Comparison of ENCODE assay signal across 20 cellular contexts in genomic region chr22:17412232-17412631, GRCh38. TPM values are rescaled to one million over a fixed set of nuclear protein-coding genes. Genes with fewer than 3 reads are reported as not detected.
A peak's percentile ranks its signal among the peaks of the same experiment; 100 is the strongest.
DNase-seq lines count a peak whose midpoint lies in the region; TF ChIP-seq lines count a peak whose summit lies in the region.
"Had no signal": no experiment of that assay in that cellular context is flagged by ENCODE, and none has a peak within 500 bp of the region (broad histone marks: within the 10 kb centered on the region; RNA-seq: fewer than 3 reads in every experiment).

No MANE protein-coding gene starts in this region.

- H3K27ac ChIP-seq in layer of hippocampus (ENCODE audit: low read depth, low read length) (peak overlapping the region; percentile 11), skeletal muscle tissue (ENCODE audit: low read depth, low read length) (peak overlapping the region; percentile 30), tibial artery (no peak overlapping the region), OCI-LY7 (ENCODE audit: low read depth, low read length, poor library complexity, severe bottlenecking) (no peak overlapping the region)
- H3K27ac ChIP-seq: A549, C4-2B, coronary artery, spleen, tibial nerve had no signal

- H3K36me3 Mint-ChIP-seq in mesothelial cell of epicardium, result no peaks in the 10 kb centered on the region
- H3K36me3 Mint-ChIP-seq: naive thymus-derived CD4-positive, alpha-beta T cell; stimulated activated effector memory CD8-positive, alpha-beta T cell treated with anti-CD3 and anti-CD28 coated beads, Interleukin-12 subunit alpha, Interleukin-12 subunit beta, amount 100 ng/mL, for 72 hours had no signal

- CTCF ChIA-PET in OCI-LY7 (lab: Charles Lee; ENCODE audit: unreplicated experiment), result no interaction called here

- no peaks in the 10 kb centered on the region for H3K36me3 ChIP-seq in skeletal muscle tissue (ENCODE audit: control insufficient read depth in 3 of 3, insufficient read depth in 3 of 3, low read length in 3 of 3)
- no peaks in the 10 kb centered on the region for H3K36me3 ChIP-seq in tibial artery
- H3K36me3 ChIP-seq in OCI-LY7 (ENCODE audit: insufficient read depth, low read length), result no peaks in the 10 kb centered on the region
- H3K36me3 ChIP-seq: spleen, tibial nerve had no signal

- POLR2A ChIA-PET in OCI-LY7 (lab: Charles Lee), result interaction anchor here (1.0 kb wide), 1 partner anchor 18 kb away, joined by 3 read pairs; no protein-coding TSS in a partner anchor

- no peaks in the 10 kb centered on the region for H3K9me3 Mint-ChIP-seq in mesothelial cell of epicardium
- H3K9me3 Mint-ChIP-seq: activated CD4-positive, alpha-beta T cell treated with anti-CD3 and anti-CD28 coated beads, Interleukin-2, amount 10 ng/mL, durations not matched to agents 7 days and 5 days; naive thymus-derived CD4-positive, alpha-beta T cell; stimulated activated effector memory CD8-positive, alpha-beta T cell treated with anti-CD3 and anti-CD28 coated beads, Interleukin-12 subunit alpha, Interleukin-12 subunit beta, amount 100 ng/mL, for 72 hours had no signal

- H3K27me3 Mint-ChIP-seq in mesothelial cell of epicardium (ENCODE audit: low read depth), result no peaks in the 10 kb centered on the region
- H3K27me3 Mint-ChIP-seq: activated CD4-positive, alpha-beta T cell treated with anti-CD3 and anti-CD28 coated beads, Interleukin-2, amount 10 ng/mL, durations not matched to agents 7 days and 5 days had no signal

- peaks cover 28% of the 10 kb centered on the region for H3K4me1 Mint-ChIP-seq in mesothelial cell of epicardium
- H3K4me1 Mint-ChIP-seq: activated CD4-positive, alpha-beta T cell treated with anti-CD3 and anti-CD28 coated beads, Interleukin-2, amount 10 ng/mL, durations not matched to agents 7 days and 5 days; naive thymus-derived CD4-positive, alpha-beta T cell; stimulated activated effector memory CD8-positive, alpha-beta T cell treated with anti-CD3 and anti-CD28 coated beads, Interleukin-12 subunit alpha, Interleukin-12 subunit beta, amount 100 ng/mL, for 72 hours had no signal

- H3K4me1 ChIP-seq in skeletal muscle tissue (ENCODE audit: control insufficient read depth in 3 of 3, insufficient read depth in 3 of 3, low read length in 3 of 3) (peaks cover 17 to 51% (median 17%) of the 10 kb centered on the region in 3 donors), tibial artery (no peaks in the 10 kb centered on the region), OCI-LY7 (ENCODE audit: insufficient read depth, low read length, poor library complexity, severe bottlenecking) (no peaks in the 10 kb centered on the region)
- H3K4me1 ChIP-seq: A549, spleen, tibial nerve had no signal

- H3K4me2 ChIP-seq in OCI-LY7 (ENCODE audit: low read length), result no peak overlapping the region
- H3K4me2 ChIP-seq: A549 had no signal

- no peaks in the 10 kb centered on the region for H4K20me1 ChIP-seq in OCI-LY7 (ENCODE audit: insufficient read depth, low read length)

- H2AFZ ChIP-seq in OCI-LY7 (ENCODE audit: low read length), result no peak overlapping the region

- H3K79me2 ChIP-seq in OCI-LY7 (ENCODE audit: insufficient read depth, low read depth, low read length), result no peaks in the 10 kb centered on the region

- no TSS peak for BruUV-seq in OCI-LY7 (replicated peaks; lab: Mats Ljungman, UMichigan)

- H3K27ac Mint-ChIP-seq in mesothelial cell of epicardium, result no peak overlapping the region
- H3K27ac Mint-ChIP-seq: activated CD4-positive, alpha-beta T cell treated with anti-CD3 and anti-CD28 coated beads, Interleukin-2, amount 10 ng/mL, durations not matched to agents 7 days and 5 days; naive thymus-derived CD4-positive, alpha-beta T cell; stimulated activated effector memory CD8-positive, alpha-beta T cell treated with anti-CD3 and anti-CD28 coated beads, Interleukin-12 subunit alpha, Interleukin-12 subunit beta, amount 100 ng/mL, for 72 hours had no signal

- no peak overlapping the region for H3K4me3 Mint-ChIP-seq in mesothelial cell of epicardium
- H3K4me3 Mint-ChIP-seq: activated CD4-positive, alpha-beta T cell treated with anti-CD3 and anti-CD28 coated beads, Interleukin-2, amount 10 ng/mL, durations not matched to agents 7 days and 5 days; naive thymus-derived CD4-positive, alpha-beta T cell; stimulated activated effector memory CD8-positive, alpha-beta T cell treated with anti-CD3 and anti-CD28 coated beads, Interleukin-12 subunit alpha, Interleukin-12 subunit beta, amount 100 ng/mL, for 72 hours had no signal

- no peaks in the 10 kb centered on the region for H3K27me3 ChIP-seq in layer of hippocampus (ENCODE audit: control insufficient read depth, insufficient read depth, low read length)
- H3K27me3 ChIP-seq in skeletal muscle tissue (ENCODE audit: control insufficient read depth in 3 of 3, insufficient read depth in 3 of 3, low read length in 3 of 3), result no peaks in the 10 kb centered on the region
- H3K27me3 ChIP-seq in tibial artery, result peaks cover 0 to 4% of the 10 kb centered on the region in 2 donors
- H3K27me3 ChIP-seq: tibial nerve had no signal

- H3K9ac ChIP-seq in skeletal muscle tissue (ENCODE audit: low read depth in 1 of 3, low read length in 3 of 3), result no peak overlapping the region

- H3K4me3 ChIP-seq in skeletal muscle tissue (ENCODE audit: low read length in 3 of 3), result no peak overlapping the region
- H3K4me3 ChIP-seq in tibial artery, result no peak overlapping the region
- no peak overlapping the region for H3K4me3 ChIP-seq in OCI-LY7 (ENCODE audit: low read depth, low read length, poor library complexity, severe bottlenecking)
- H3K4me3 ChIP-seq: A549, coronary artery, spleen, tibial nerve had no signal

- H3K9me3 ChIP-seq in skeletal muscle tissue (ENCODE audit: control insufficient read depth in 3 of 3, low read length in 3 of 3) (no peaks in the 10 kb centered on the region), tibial artery (no peaks in the 10 kb centered on the region), OCI-LY7 (ENCODE audit: low read length) (no peaks in the 10 kb centered on the region)
- H3K9me3 ChIP-seq: A549, spleen, tibial nerve had no signal

- H3K9me2 ChIP-seq in OCI-LY7 (ENCODE audit: insufficient read depth, low read length), result no peaks in the 10 kb centered on the region

- TF ChIP-seq CTCF in tibial artery (IDR thresholded peaks at IDR 0.05), result no peak
- TF ChIP-seq CTCF in OCI-LY7 (conservative IDR thresholded peaks at IDR 0.05; ENCODE audit: low read length), result no peak
- TF ChIP-seq CTCF in mesothelial cell of epicardium (IDR thresholded peaks at IDR 0.05; ENCODE audit: unreplicated experiment), result no peak

- intact Hi-C loops in tibial artery (cut with DNase I; ENCODE audit: low total_unique reads) (no loop called here), OCI-LY7 (cut with micrococcal nuclease; ENCODE audit: unreplicated experiment) (no loop called here)

- DNase-seq in NCI-H1694 treated with DMSO at 0.1 percent for 48 hours (lab: John Stamatoyannopoulos, UW) (peak; percentile 16), NCI-H1694 (lab: John Stamatoyannopoulos, UW) (no peak), NCI-H2196 treated with DMSO at 0.1 percent for 48 hours (lab: John Stamatoyannopoulos, UW; ENCODE audit: unreplicated experiment) (peak; percentile 12), tibial artery (no peak), OCI-LY7 (ENCODE audit: low spot score) (no peak), mesothelial cell of epicardium (ENCODE audit: low spot score in 2 of 2, unreplicated experiment in 2 of 2) (no peak)
- DNase-seq: activated CD4-positive, alpha-beta T cell treated with anti-CD3 and anti-CD28 coated beads, Interleukin-2, amount 10 ng/mL, durations not matched to agents 7 days and 5 days; activated naive CD4-positive, alpha-beta T cell treated with Interleukin-2 at 50 U/mL for 16 hours; KBM-7; naive thymus-derived CD4-positive, alpha-beta T cell; NCI-H1048; NCI-H526 treated with DMSO at 0.1 percent for 48 hours; spleen had no signal

RNA-seq across cellular contexts. Expression of gene CECR2, which starts 43.0 kb away (rescaled TPM):
- total RNA-seq in skeletal muscle tissue, result 8.9 TPM
- total RNA-seq in OCI-LY7 (2014; rRNA removed; shearing (Covaris generic)), result 0.09 TPM in 1 of 2 replicates, not detected in the other
- 0.53 and 0.63 TPM in 2 replicates for total RNA-seq in OCI-LY7 (2022)
- 14.1 to 15.1 TPM (median 15.0 TPM) in 3 replicates for total RNA-seq in mesothelial cell of epicardium

Comparison
In these comparisons a context has a peak if more than half of its experiments do, and no peak if none do; other contexts are left out.
1. DNase-seq: peak in NCI-H1694 treated with DMSO at 0.1 percent for 48 hours (single experiment) and NCI-H2196 treated with DMSO at 0.1 percent for 48 hours (single experiment); none in NCI-H1694 (single experiment), tibial artery (0 of 2), OCI-LY7 (single experiment) and mesothelial cell of epicardium (0 of 2).
2. H3K27ac ChIP-seq: peak in layer of hippocampus (single experiment) and skeletal muscle tissue (single experiment); none in tibial artery (0 of 2) and OCI-LY7 (single experiment).